1 cellular context compared by ENCODE assay signal in the genomic region with DNA sequence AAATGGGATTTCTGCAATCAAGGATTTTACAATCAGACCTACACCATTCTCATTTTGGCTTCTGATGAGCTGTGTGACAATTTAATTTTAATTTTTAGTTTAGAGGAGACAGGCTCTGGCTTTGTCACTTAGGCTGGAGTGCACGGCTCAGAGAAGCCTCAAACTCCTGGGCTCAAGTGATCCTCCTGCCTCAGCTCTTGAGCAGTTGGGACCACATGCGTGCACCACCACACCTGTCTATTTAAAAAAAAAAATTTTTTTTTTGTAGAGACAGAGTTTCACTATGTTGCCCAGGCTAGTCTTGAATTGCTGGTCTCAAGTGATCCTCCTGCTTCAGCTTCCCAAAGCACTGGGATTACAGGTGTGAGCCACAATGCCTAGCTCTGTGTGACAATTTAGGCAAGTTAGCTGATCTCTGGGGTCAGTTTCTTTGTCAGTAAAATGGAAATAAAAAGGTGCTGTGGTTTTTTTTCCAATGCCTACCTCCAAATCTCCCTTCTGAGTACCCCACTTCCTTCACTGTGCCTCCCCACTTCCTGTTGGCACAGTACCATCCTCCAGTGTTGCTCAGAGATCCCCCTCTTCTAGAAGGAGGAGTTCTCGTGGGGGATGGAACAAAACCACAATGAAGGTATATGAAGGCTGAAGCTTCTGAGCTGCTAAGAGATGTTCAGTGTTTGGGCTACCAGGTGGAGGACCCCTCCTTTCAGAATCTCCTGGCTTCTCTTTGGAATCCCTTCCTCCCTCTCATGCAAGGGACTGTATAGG.
TF ChIP-seq lines count a peak whose summit lies in the region.

No MANE protein-coding gene starts in this region.

TF ChIP-seq in endothelial cell of umbilical vein, 7 proteins besides CTCF, POLR2A, EP300 and RAD21:
- TF ChIP-seq MYC (IDR thresholded peaks at IDR 0.05; ENCODE audit: low read depth, low read length) (no peak), GATA2 (IDR thresholded peaks at IDR 0.05; ENCODE audit: insufficient read depth, insufficient read length, low read depth, low read length) (no peak), EZH2 (IDR thresholded peaks at IDR 0.05; ENCODE audit: borderline replicate concordance, low read depth, low read length, severe bottlenecking) (no peak), FOS (IDR thresholded peaks at IDR 0.05; ENCODE audit: borderline replicate concordance, insufficient read depth, low read length) (no peak), JUN (IDR thresholded peaks at IDR 0.05; ENCODE audit: borderline replicate concordance, insufficient read depth, insufficient read length, low read depth) (no peak), POLR2AphosphoS5 (IDR thresholded peaks at IDR 0.05; ENCODE audit: insufficient read depth, low read depth, low read length) (no peak)
